28 cellular contexts compared by ENCODE assay signal in the genomic region with DNA sequence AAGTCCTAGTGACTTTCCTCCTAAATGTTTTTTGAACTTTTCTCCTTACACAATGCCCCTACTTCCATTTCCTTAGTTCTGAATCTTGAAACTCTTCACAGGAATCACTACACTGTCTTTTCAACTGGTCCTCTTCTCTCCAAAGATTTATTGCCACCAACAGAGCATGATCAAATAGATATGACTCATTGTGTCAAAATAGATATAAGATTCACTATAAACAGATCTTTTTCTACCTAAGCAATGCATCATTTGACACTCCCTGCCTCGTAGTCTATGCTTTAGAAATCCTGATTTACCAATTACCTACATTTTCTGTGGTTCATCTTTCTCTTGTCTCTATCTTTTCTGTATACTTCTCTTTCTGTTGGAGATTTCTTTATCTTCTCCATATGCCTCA.
"Had no signal": no experiment of that assay in that cellular context is flagged by ENCODE, and none has a peak within 500 bp of the region (broad histone marks: within the 10 kb centered on the region; RNA-seq: fewer than 3 reads in every experiment).

No MANE protein-coding gene starts in this region.

- H3K27ac Mint-ChIP-seq: natural killer cell; nephron; neural progenitor cell; progenitor cell of endocrine pancreas; stimulated activated effector memory CD8-positive, alpha-beta T cell treated with anti-CD3 and anti-CD28 coated beads, Interleukin-12 subunit alpha, Interleukin-12 subunit beta, amount 100 ng/mL, for 72 hours; stimulated activated naive B cell treated with anti-CD40 and anti-IgM and Interleukin-4, amounts not matched to agents 10 μg/mL and 1 μg/mL and 100 μg/mL, for 72 hours; stimulated activated naive CD8-positive, alpha-beta T cell treated with anti-CD3 and anti-CD28 coated beads, Interleukin-15, Interleukin-2, amounts not matched to agents 100 ng/mL and 50 ng/mL, for 24 hours had no signal

- H3K4me1 Mint-ChIP-seq: natural killer cell; nephron; neural progenitor cell; stimulated activated effector memory CD8-positive, alpha-beta T cell treated with anti-CD3 and anti-CD28 coated beads, Interleukin-12 subunit alpha, Interleukin-12 subunit beta, amount 100 ng/mL, for 72 hours; stimulated activated naive B cell treated with anti-CD40 and anti-IgM and Interleukin-4, amounts not matched to agents 10 μg/mL and 1 μg/mL and 100 μg/mL, for 72 hours had no signal

- ATAC-seq: natural killer cell; psoas muscle; right cardiac atrium; right lobe of liver; stimulated activated effector memory CD8-positive, alpha-beta T cell treated with anti-CD3 and anti-CD28 coated beads, Interleukin-12 subunit alpha, Interleukin-12 subunit beta, amount 100 ng/mL, for 72 hours; stimulated activated naive B cell treated with anti-CD40 and anti-IgM and Interleukin-4, amounts not matched to agents 10 μg/mL and 1 μg/mL and 100 μg/mL, for 72 hours had no signal

- DNase-seq: natural killer cell; occipital lobe; ovary; posterior cingulate gyrus; psoas muscle; right cardiac atrium; right lobe of liver; sigmoid colon; small intestine; stimulated activated CD4-positive, alpha-beta T cell treated with anti-CD3 and anti-CD28 coated beads, Interleukin-15, amount 100 ng/mL, for 24 hours; stimulated activated CD4-positive, alpha-beta T cell treated with anti-CD3 and anti-CD28 coated beads, Interleukin-2, amount 100 ng/mL, for 24 hours; stimulated activated CD4-positive, alpha-beta T cell treated with anti-CD3 and anti-CD28 coated beads, Interleukin-2, amount 100 ng/mL, for 48 hours; stimulated activated CD4-positive, alpha-beta T cell treated with anti-CD3 and anti-CD28 coated beads, Interleukin-4, amount 100 ng/mL, for 24 hours; stimulated activated naive B cell treated with anti-CD40 and anti-IgM and Interleukin-4, amounts not matched to agents 10 μg/mL and 1 μg/mL and 100 μg/mL, for 72 hours; stimulated activated naive CD4-positive, alpha-beta T cell treated with Interleukin-2 at 50 U/mL for 16 hours; stomach; thyroid gland; trophoblast cell; upper lobe of left lung; uterus had no signal

- H3K9ac ChIP-seq: neural progenitor cell, parathyroid adenoma had no signal

- H3K79me2 ChIP-seq: parathyroid adenoma had no signal

- H3K27me3 ChIP-seq: neural progenitor cell, ovary, right lobe of liver, sigmoid colon, stomach, thyroid gland, tibial nerve, upper lobe of left lung, uterus had no signal

- H3K27me3 Mint-ChIP-seq: progenitor cell of endocrine pancreas; stimulated activated naive B cell treated with anti-CD40 and anti-IgM and Interleukin-4, amounts not matched to agents 10 μg/mL and 1 μg/mL and 100 μg/mL, for 72 hours; stimulated activated naive CD8-positive, alpha-beta T cell treated with anti-CD3 and anti-CD28 coated beads, Interleukin-15, Interleukin-2, amounts not matched to agents 100 ng/mL and 50 ng/mL, for 24 hours had no signal

- H3K4me3 Mint-ChIP-seq: natural killer cell; nephron; neural progenitor cell; stimulated activated effector memory CD8-positive, alpha-beta T cell treated with anti-CD3 and anti-CD28 coated beads, Interleukin-12 subunit alpha, Interleukin-12 subunit beta, amount 100 ng/mL, for 72 hours; stimulated activated naive B cell treated with anti-CD40 and anti-IgM and Interleukin-4, amounts not matched to agents 10 μg/mL and 1 μg/mL and 100 μg/mL, for 72 hours; stimulated activated naive CD8-positive, alpha-beta T cell treated with anti-CD3 and anti-CD28 coated beads, Interleukin-15, Interleukin-2, amounts not matched to agents 100 ng/mL and 50 ng/mL, for 24 hours had no signal

- H3K4me3 ChIP-seq: neural progenitor cell, ovary, psoas muscle, right lobe of liver, sigmoid colon, stomach, thoracic aorta, thyroid gland, tibial nerve, upper lobe of left lung, uterus had no signal

- H3K4me2 ChIP-seq: neural progenitor cell had no signal

- H3K36me3 Mint-ChIP-seq: natural killer cell; neural progenitor cell; stimulated activated effector memory CD8-positive, alpha-beta T cell treated with anti-CD3 and anti-CD28 coated beads, Interleukin-12 subunit alpha, Interleukin-12 subunit beta, amount 100 ng/mL, for 72 hours; stimulated activated naive B cell treated with anti-CD40 and anti-IgM and Interleukin-4, amounts not matched to agents 10 μg/mL and 1 μg/mL and 100 μg/mL, for 72 hours had no signal

- H3K4me1 ChIP-seq: neural progenitor cell, parathyroid adenoma, psoas muscle, right lobe of liver, sigmoid colon, stomach, thyroid gland, tibial nerve, upper lobe of left lung, uterus had no signal

- H3K9me3 ChIP-seq: ovary, right lobe of liver, sigmoid colon, thoracic aorta, thyroid gland, tibial nerve, upper lobe of left lung, uterus had no signal

- H3K9me3 Mint-ChIP-seq: nephron had no signal

- H2AFZ ChIP-seq: neural progenitor cell, parathyroid adenoma had no signal

- H3K27ac ChIP-seq: neural progenitor cell, ovary, parathyroid adenoma, psoas muscle, right lobe of liver, sigmoid colon, stomach, thoracic aorta, thyroid gland, tibial nerve, upper lobe of left lung, uterus had no signal

- H3K36me3 ChIP-seq: neural progenitor cell, ovary, right lobe of liver, sigmoid colon, stomach, thoracic aorta, thyroid gland, tibial nerve, upper lobe of left lung, uterus had no signal
